ENCODE assay signal across 1 cellular context in genomic region chr6:53064726-53065265, GRCh38.
TF ChIP-seq lines count a peak whose summit lies in the region.

No MANE protein-coding gene starts in this region.

TF ChIP-seq in HepG2, 621 proteins besides CTCF, POLR2A, EP300 and RAD21 (continued from another document and continues in another):
- TF ChIP-seq ADNP (CRISPR knock-in tag; IDR thresholded peaks at IDR 0.05) (no peak), TEAD2 (CRISPR knock-in tag; IDR thresholded peaks at IDR 0.05) (no peak), ZBTB46 (CRISPR knock-in tag; IDR thresholded peaks at IDR 0.05; ENCODE audit: borderline replicate concordance) (no peak), HOMEZ (CRISPR knock-in tag; IDR thresholded peaks at IDR 0.05; ENCODE audit: low read depth) (no peak), TAF15 (IDR thresholded peaks at IDR 0.05; ENCODE audit: low read depth, low read length, poor library complexity, severe bottlenecking) (no peak), ZBTB34 (CRISPR knock-in tag; IDR thresholded peaks at IDR 0.05) (no peak), LCORL (IDR thresholded peaks at IDR 0.05) (0 out of 2 replicates have a peak, but pooled peaks have one; percentile 49), LCORL (CRISPR knock-in tag; IDR thresholded peaks at IDR 0.05) (no peak), THAP8 (CRISPR knock-in tag; IDR thresholded peaks at IDR 0.05; ENCODE audit: borderline replicate concordance) (no peak), CBX5 (CRISPR knock-in tag; IDR thresholded peaks at IDR 0.05; ENCODE audit: borderline replicate concordance) (no peak), THAP11 (CRISPR knock-in tag; IDR thresholded peaks at IDR 0.05) (peak; percentile 98), ZNF282 (IDR thresholded peaks at IDR 0.05; ENCODE audit: partially characterized antibody) (no peak), ZNF891 (CRISPR knock-in tag; IDR thresholded peaks at IDR 0.05) (no peak), MIER2 (CRISPR knock-in tag; IDR thresholded peaks at IDR 0.05) (0 out of 2 replicates have a peak, but pooled peaks have one; percentile 7), ZNF567 (CRISPR knock-in tag; IDR thresholded peaks at IDR 0.05; ENCODE audit: borderline replicate concordance) (no peak), SMARCE1 (IDR thresholded peaks at IDR 0.05; ENCODE audit: borderline replicate concordance) (no peak), KLF12 (CRISPR knock-in tag; IDR thresholded peaks at IDR 0.05; ENCODE audit: borderline replicate concordance) (no peak; the same call in 1 of the 2 replicates), HDAC2 (CRISPR knock-in tag; IDR thresholded peaks at IDR 0.05) (peak; percentile 63; the same call in 1 of the 2 replicates), TERF1 (CRISPR knock-in tag; IDR thresholded peaks at IDR 0.05) (no peak), YEATS2 (CRISPR knock-in tag; IDR thresholded peaks at IDR 0.05; ENCODE audit: borderline replicate concordance) (peak; percentile 5; the same call in 1 of the 2 replicates), ZNF20 (CRISPR knock-in tag; IDR thresholded peaks at IDR 0.05) (no peak), ZNF205 (CRISPR knock-in tag; IDR thresholded peaks at IDR 0.05) (no peak; the same call in 1 of the 2 replicates), ZFAT (CRISPR knock-in tag; conservative IDR thresholded peaks at IDR 0.05) (0 out of 2 replicates have a peak, but pooled peaks have one; percentile 14), ZNF446 (CRISPR knock-in tag; IDR thresholded peaks at IDR 0.05) (no peak), ZNF253 (CRISPR knock-in tag; IDR thresholded peaks at IDR 0.05; ENCODE audit: borderline replicate concordance) (no peak), ZNF451 (CRISPR knock-in tag; IDR thresholded peaks at IDR 0.05) (no peak; the same call in 1 of the 2 replicates), SMARCC2 (IDR thresholded peaks at IDR 0.05) (no peak), TAF1 (CRISPR knock-in tag; IDR thresholded peaks at IDR 0.05) (no peak), ZNF3 (CRISPR knock-in tag; IDR thresholded peaks at IDR 0.05) (no peak), KLF13 (CRISPR knock-in tag; IDR thresholded peaks at IDR 0.05) (no peak), ZBTB37 (CRISPR knock-in tag; IDR thresholded peaks at IDR 0.05) (no peak), ZFP41 (CRISPR knock-in tag; IDR thresholded peaks at IDR 0.05; ENCODE audit: borderline replicate concordance) (no peak), CCAR2 (optimal IDR thresholded peaks at IDR 0.05; ENCODE audit: low read depth, low read length) (no peak), E2F2 (CRISPR knock-in tag; IDR thresholded peaks at IDR 0.05; ENCODE audit: borderline replicate concordance) (no peak), MTF2 (CRISPR knock-in tag; IDR thresholded peaks at IDR 0.05; ENCODE audit: borderline replicate concordance) (no peak), TCF12 (IDR thresholded peaks at IDR 0.05) (no peak), TCF12 (CRISPR knock-in tag; IDR thresholded peaks at IDR 0.05) (no peak), THYN1 (CRISPR knock-in tag; IDR thresholded peaks at IDR 0.05; ENCODE audit: borderline replicate concordance, low read depth) (no peak), FOXO4 (CRISPR knock-in tag; conservative IDR thresholded peaks at IDR 0.05) (no peak), ZNF331 (CRISPR knock-in tag; IDR thresholded peaks at IDR 0.05) (0 out of 2 replicates have a peak, but pooled peaks have one; percentile 5), ZNF281 (CRISPR knock-in tag; IDR thresholded peaks at IDR 0.05; ENCODE audit: borderline replicate concordance) (no peak), HMG20A (CRISPR knock-in tag; IDR thresholded peaks at IDR 0.05; ENCODE audit: borderline replicate concordance) (no peak), RNF219 (CRISPR knock-in tag; IDR thresholded peaks at IDR 0.05) (no peak), GABPB1 (CRISPR knock-in tag; IDR thresholded peaks at IDR 0.05) (peak; percentile 85), ZNF777 (CRISPR knock-in tag; IDR thresholded peaks at IDR 0.05) (no peak; the same call in 1 of the 2 replicates), ZNF513 (CRISPR knock-in tag; conservative IDR thresholded peaks at IDR 0.05) (no peak), RFX3 (CRISPR knock-in tag; IDR thresholded peaks at IDR 0.05) (peak; percentile 26; the same call in 1 of the 2 replicates), ZNF354B (CRISPR knock-in tag; IDR thresholded peaks at IDR 0.05) (no peak), MAFK (conservative IDR thresholded peaks at IDR 0.05 in 1 of 2, IDR thresholded peaks at IDR 0.05 in 1 of 2; ENCODE audit: low read length in 2 of 2) (no peak), ATF7-NPFF (CRISPR knock-in tag; IDR thresholded peaks at IDR 0.05; ENCODE audit: low read depth) (no peak), RBFOX2 (IDR thresholded peaks at IDR 0.05; ENCODE audit: low read depth, low read length) (no peak), PITX1 (CRISPR knock-in tag; IDR thresholded peaks at IDR 0.05) (no peak), ZSCAN22 (CRISPR knock-in tag; IDR thresholded peaks at IDR 0.05) (no peak), ZMYM3 (CRISPR knock-in tag; IDR thresholded peaks at IDR 0.05) (no peak)
